21 cellular contexts compared by ENCODE assay signal in the genomic region with DNA sequence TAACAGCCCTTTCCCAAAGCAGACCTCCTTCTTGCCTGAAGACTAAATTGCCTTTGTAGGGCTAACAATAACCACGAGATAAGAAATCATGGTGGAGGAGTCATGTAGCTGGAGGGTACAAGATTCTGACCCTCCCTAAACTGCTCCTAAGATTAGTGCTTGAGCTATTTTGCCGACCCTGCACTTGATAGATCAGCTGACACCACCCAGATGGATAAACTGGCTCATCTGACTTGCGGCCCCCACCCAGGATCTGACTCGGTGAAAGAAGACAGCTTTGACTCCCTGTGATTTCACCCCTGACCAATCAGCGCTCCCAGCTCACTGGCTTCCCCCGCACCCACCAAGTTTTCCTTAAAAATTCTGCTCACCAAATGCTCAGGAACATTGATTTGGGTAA. TPM values are rescaled to one million over a fixed set of nuclear protein-coding genes. Genes with fewer than 3 reads are reported as not detected.
DNase-seq lines count a peak whose midpoint lies in the region; ATAC-seq and TF ChIP-seq lines count a peak whose summit lies in the region.
"Had no signal": no experiment of that assay in that cellular context is flagged by ENCODE, and none has a peak within 500 bp of the region (broad histone marks: within the 10 kb centered on the region; RNA-seq: fewer than 3 reads in every experiment).

No MANE protein-coding gene starts in this region.

- TF ChIP-seq CTCF in WERI-Rb-1 (IDR thresholded peaks at IDR 0.05; ENCODE audit: low read depth, low read length) (no peak), type B pancreatic cell (conservative IDR thresholded peaks at IDR 0.05) (no peak), HFFc6 (IDR thresholded peaks at IDR 0.05) (no peak)

- H3K4me1 Mint-ChIP-seq in type B pancreatic cell (ENCODE audit: unreplicated experiment) (peaks cover 34% of the 10 kb centered on the region), HFFc6 (ENCODE audit: low read depth) (no peaks in the 10 kb centered on the region)
- H3K4me1 Mint-ChIP-seq: B cell; CD4-positive, CD25-positive, alpha-beta regulatory T cell had no signal

- peaks cover 44% of the 10 kb centered on the region for H3K27me3 Mint-ChIP-seq in type B pancreatic cell
- no peaks in the 10 kb centered on the region for H3K27me3 Mint-ChIP-seq in HFFc6 (ENCODE audit: insufficient read depth)

- H3K36me3 ChIP-seq in HUES48 (ENCODE audit: control insufficient read depth, insufficient read depth, low read length): peaks cover 65% of the 10 kb centered on the region
- H3K36me3 ChIP-seq in WERI-Rb-1: no peaks in the 10 kb centered on the region
- H3K36me3 ChIP-seq in iPS-20b (ENCODE audit: insufficient read depth, low read depth, low read length): peaks cover 71% of the 10 kb centered on the region
- H3K36me3 ChIP-seq: HAP-1 had no signal

- H3K9me3 ChIP-seq in HUES48 (ENCODE audit: control insufficient read depth, insufficient read depth, low read length) (no peaks in the 10 kb centered on the region), WERI-Rb-1 (ENCODE audit: severe bottlenecking) (no peaks in the 10 kb centered on the region), iPS-20b (ENCODE audit: insufficient read depth, low read depth, low read length) (no peaks in the 10 kb centered on the region)
- H3K9me3 ChIP-seq: A549, HAP-1 had no signal

- peaks cover 4% of the 10 kb centered on the region for H3K9me3 Mint-ChIP-seq in type B pancreatic cell
- H3K9me3 Mint-ChIP-seq in HFFc6: peaks cover 35% of the 10 kb centered on the region
- H3K9me3 Mint-ChIP-seq: CD4-positive, CD25-positive, alpha-beta regulatory T cell had no signal

- no peaks in the 10 kb centered on the region for H3K36me3 Mint-ChIP-seq in type B pancreatic cell
- no peaks in the 10 kb centered on the region for H3K36me3 Mint-ChIP-seq in HFFc6 (ENCODE audit: low read depth)
- H3K36me3 Mint-ChIP-seq: CD4-positive, CD25-positive, alpha-beta regulatory T cell had no signal

- H3K27ac Mint-ChIP-seq in type B pancreatic cell (peak overlapping the region; percentile 9), HFFc6 (no peak overlapping the region)
- H3K27ac Mint-ChIP-seq: B cell; CD4-positive, CD25-positive, alpha-beta regulatory T cell had no signal

- no peak overlapping the region for H3K9ac ChIP-seq in HUES48 (ENCODE audit: low read depth, low read length)
- H3K9ac ChIP-seq in iPS-20b (ENCODE audit: low read depth, low read length): no peak overlapping the region

- H3K4me3 Mint-ChIP-seq in type B pancreatic cell (no peak overlapping the region), HFFc6 (no peak overlapping the region)
- H3K4me3 Mint-ChIP-seq: B cell; CD4-positive, CD25-positive, alpha-beta regulatory T cell had no signal

- no peak for ATAC-seq in Right ventricle myocardium superior (ENCODE audit: poor library complexity)
- ATAC-seq: A549, SK-N-SH treated with all-trans-retinoic acid at 6 μM for 48 hours had no signal

- peak overlapping the region; percentile 53 for H3K27ac ChIP-seq in HUES48 (ENCODE audit: low read depth, low read length)
- peak overlapping the region; percentile 67 for H3K27ac ChIP-seq in WERI-Rb-1
- H3K27ac ChIP-seq in iPS-20b (ENCODE audit: low read length): no peak overlapping the region
- H3K27ac ChIP-seq: A549 had no signal

- H3K27me3 ChIP-seq in HUES48 (ENCODE audit: control insufficient read depth, insufficient read depth, low read length) (no peaks in the 10 kb centered on the region), WERI-Rb-1 (ENCODE audit: insufficient read depth, low read depth, severe bottlenecking) (no peaks in the 10 kb centered on the region), iPS-20b (ENCODE audit: insufficient read depth, low read length) (no peaks in the 10 kb centered on the region)

- peaks cover 62% of the 10 kb centered on the region for H3K4me1 ChIP-seq in HUES48 (ENCODE audit: control insufficient read depth, insufficient read depth, low read length)
- peaks cover 44% of the 10 kb centered on the region for H3K4me1 ChIP-seq in iPS-20b (ENCODE audit: insufficient read depth, low read length)
- H3K4me1 ChIP-seq: A549, HAP-1 had no signal

- intact Hi-C loops in Right ventricle myocardium superior (cut with DNase I): no loop called here

- DNase-seq in WERI-Rb-1 (peak; percentile 81), type B pancreatic cell (ENCODE audit: extremely low spot score, unreplicated experiment) (no peak), Right ventricle myocardium superior (no peak), NCI-H446 treated with DMSO at 0.1 percent for 48 hours (lab: John Stamatoyannopoulos, UW) (no peak), HFFc6 (no peak)
- DNase-seq: CD4-positive, CD25-positive, alpha-beta regulatory T cell; EL; Karpas-422; MV-4-11; NCI-H1105 treated with DMSO at 0.1 percent for 48 hours; NCI-H2029 treated with DMSO at 0.1 percent for 48 hours; NCI-H226; NCI-H526 treated with DMSO at 0.1 percent for 48 hours had no signal

- H3K4me3 ChIP-seq in HUES48 (ENCODE audit: low read depth, low read length) (0 out of 2 replicates have a peak overlapping the region, but pooled peaks have one; percentile 7), WERI-Rb-1 (ENCODE audit: low read depth, low read length) (peak overlapping the region; percentile 21), iPS-20b (ENCODE audit: low read length) (peak overlapping the region; percentile 14; the same call in 1 of the 2 replicates)
- H3K4me3 ChIP-seq: A549, HAP-1 had no signal

RNA-seq across cellular contexts. Expression of a gene that starts 57.6 kb away (rescaled TPM):
- total RNA-seq in type B pancreatic cell (ENCODE audit: low replicate concordance): 3.7 and 11.2 TPM in 2 replicates
- not detected for total RNA-seq in Right ventricle myocardium superior
- not detected for total RNA-seq in HFFc6 (2021; fragmentation: NEBNext Ultra II Directional; extraction: Animal tissue kit (Norgen Biotek cat#: 25700))
- total RNA-seq: B cell; CD4-positive, CD25-positive, alpha-beta regulatory T cell; M059J; RPMI7951 had no signal
